ENCODE assay signal across 17 cellular contexts in genomic region chr20:45867129-45867810, GRCh38. TPM values are rescaled to one million over a fixed set of nuclear protein-coding genes. Genes with fewer than 3 reads are reported as not detected.
A peak's percentile ranks its signal among the peaks of the same experiment; 100 is the strongest.
DNase-seq lines count a peak whose midpoint lies in the region; ATAC-seq, FAIRE-seq and TF ChIP-seq lines count a peak whose summit lies in the region.
"Had no signal": no experiment of that assay in that cellular context is flagged by ENCODE, and none has a peak within 500 bp of the region (broad histone marks: within the 10 kb centered on the region; RNA-seq: fewer than 3 reads in every experiment).

No MANE protein-coding gene starts in this region.

- 63% methylated on average over 6 of the region's 6 CpGs for WGBS in HepG2 (ENCODE audit: low lambda C conversion rate)

- no peaks in the 10 kb centered on the region for H3K9me3 ChIP-seq in HepG2 (ENCODE audit: low read length)
- no peaks in the 10 kb centered on the region for H3K9me3 ChIP-seq in CD8-positive, alpha-beta memory T cell (ENCODE audit: low read length)
- H3K9me3 ChIP-seq: right atrium auricular region had no signal

- no peaks in the 10 kb centered on the region for H3K36me3 ChIP-seq in HepG2 (replicated peaks in 1 of 2; ENCODE audit: control insufficient read depth in 1 of 2, insufficient read depth in 2 of 2, low read length in 2 of 2)
- H3K36me3 ChIP-seq in CD8-positive, alpha-beta memory T cell (ENCODE audit: insufficient read depth, low read length) = no peaks in the 10 kb centered on the region
- H3K36me3 ChIP-seq: right atrium auricular region had no signal

- no peak for TF ChIP-seq CTCF in HepG2 (CRISPR knock-in tag; IDR thresholded peaks at IDR 0.05)

- H3K9me3 Mint-ChIP-seq in CD8-positive, alpha-beta memory T cell = no peaks in the 10 kb centered on the region
- H3K9me3 Mint-ChIP-seq: activated CD4-positive, alpha-beta T cell treated with anti-CD3 and anti-CD28 coated beads, Interleukin-2, amount 10 ng/mL, durations not matched to agents 24 days and 14 days; nephron progenitor cell had no signal

- peak overlapping the region; percentile 24 for H2AFZ ChIP-seq in HepG2 (ENCODE audit: low read length)

- POLR2A ChIA-PET in HepG2 (lab: Yijun Ruan, JAX) = interaction anchor here (1.9 to 4.4 kb wide), 2 partner anchors 14 to 24 kb away, joined by 5 to 24 read pairs; partner anchors contain the start of genes CTSA, NEURL2 and ZSWIM1
- POLR2A ChIA-PET in CD8-positive, alpha-beta memory T cell (lab: Charles Lee) = interaction anchor here (0.7 to 0.8 kb wide), 2 partner anchors 11 to 48 kb away, joined by 3 to 6 read pairs; no protein-coding TSS in a partner anchor

- in situ Hi-C loops in HepG2 (cut with HindIII; ENCODE audit: extremely low pct_ligation_motif_present, low pct_unique_long_range_greater_than_20kb) = no loop called here

- peak; percentile 31; the same call in 2 of the 3 replicates for ATAC-seq in HepG2
- ATAC-seq in GM19452 (IDR thresholded peaks at IDR 0.05; ENCODE audit: unreplicated experiment) = no peak
- ATAC-seq: left lobe of liver had no signal

- H3K36me3 Mint-ChIP-seq in CD8-positive, alpha-beta memory T cell = peaks cover 0 to 6% (median 4%) of the 10 kb centered on the region in 3 donors

- no peaks in the 10 kb centered on the region for H3K79me2 ChIP-seq in HepG2 (ENCODE audit: insufficient read depth, low read length)

- intact Hi-C loops in HepG2 (cut with micrococcal nuclease; ENCODE audit: unreplicated experiment) = no loop called here

- no peaks in the 10 kb centered on the region for H3K27me3 ChIP-seq in HepG2 (ENCODE audit: control insufficient read depth in 1 of 2, insufficient read depth in 2 of 2, low read length in 2 of 2)
- no peaks in the 10 kb centered on the region for H3K27me3 ChIP-seq in CD8-positive, alpha-beta memory T cell (ENCODE audit: insufficient read depth, low read length, poor library complexity, severe bottlenecking)
- H3K27me3 ChIP-seq: right atrium auricular region had no signal

- H3K4me3 Mint-ChIP-seq in CD8-positive, alpha-beta memory T cell = no peak overlapping the region
- H3K4me3 Mint-ChIP-seq: activated CD4-positive, alpha-beta T cell treated with anti-CD3 and anti-CD28 coated beads, Interleukin-2, amount 10 ng/mL, durations not matched to agents 24 days and 14 days; nephron progenitor cell had no signal

- FAIRE-seq in HepG2 (lab: Jason Lieb, UNC) = no peak
- FAIRE-seq: colon had no signal

- H3K27me3 Mint-ChIP-seq in CD8-positive, alpha-beta memory T cell = no peaks in the 10 kb centered on the region
- H3K27me3 Mint-ChIP-seq: activated CD4-positive, alpha-beta T cell treated with anti-CD3 and anti-CD28 coated beads, Interleukin-2, amount 10 ng/mL, durations not matched to agents 24 days and 14 days had no signal

- CTCF ChIA-PET in HepG2 (lab: Yijun Ruan, JAX; ENCODE audit: low intra/inter-chr PET ratio, low total read pairs) = no interaction called here
- CTCF ChIA-PET in CD8-positive, alpha-beta memory T cell (lab: Charles Lee) = interaction anchor here (1.0 to 1.1 kb wide), 2 partner anchors 25 to 43 kb away, joined by 3 to 4 read pairs; no protein-coding TSS in a partner anchor

- H3K4me2 ChIP-seq in HepG2 (ENCODE audit: low read depth, low read length) = peak overlapping the region; percentile 41

- no peaks in the 10 kb centered on the region for H3K4me1 Mint-ChIP-seq in CD8-positive, alpha-beta memory T cell
- H3K4me1 Mint-ChIP-seq: activated CD4-positive, alpha-beta T cell treated with anti-CD3 and anti-CD28 coated beads, Interleukin-2, amount 10 ng/mL, durations not matched to agents 24 days and 14 days had no signal

- BruUV-seq in HepG2 (replicated peaks; lab: Mats Ljungman, UMichigan) = no TSS peak

- no peak overlapping the region for H3K9ac ChIP-seq in HepG2 (ENCODE audit: insufficient read depth, low read depth, low read length)

- no peak for TF ChIP-seq RAD21 in HepG2 (CRISPR knock-in tag; IDR thresholded peaks at IDR 0.05)

- no peak for TF ChIP-seq POLR2A in HepG2 (IDR thresholded peaks at IDR 0.05; ENCODE audit: insufficient read depth in 1 of 2, low read depth in 2 of 2, low read length in 2 of 2)

- TF ChIP-seq EP300 in HepG2 (IDR thresholded peaks at IDR 0.05; ENCODE audit: low read depth in 2 of 2, low read length in 2 of 2) (no peak), HepG2 (CRISPR knock-in tag; IDR thresholded peaks at IDR 0.05; ENCODE audit: borderline replicate concordance) (no peak)

- peak overlapping the region; percentile 24 for H3K27ac ChIP-seq in HepG2 (ENCODE audit: extremely low read length, insufficient read depth, low read length)
- no peak overlapping the region for H3K27ac ChIP-seq in CD8-positive, alpha-beta memory T cell (ENCODE audit: low read depth, low read length)
- H3K27ac ChIP-seq: right atrium auricular region had no signal

- H3K4me3 ChIP-seq in HepG2 (replicated peaks in 1 of 3; ENCODE audit: insufficient read depth in 1 of 3, low read depth in 2 of 3, low read length in 3 of 3) = no peak overlapping the region
- no peak overlapping the region for H3K4me3 ChIP-seq in CD8-positive, alpha-beta memory T cell (ENCODE audit: low read length)
- H3K4me3 ChIP-seq: right atrium auricular region had no signal

- H3K27ac Mint-ChIP-seq in CD8-positive, alpha-beta memory T cell = no peak overlapping the region
- H3K27ac Mint-ChIP-seq: activated CD4-positive, alpha-beta T cell treated with anti-CD3 and anti-CD28 coated beads, Interleukin-2, amount 10 ng/mL, durations not matched to agents 24 days and 14 days; nephron progenitor cell had no signal

- DNase-seq in OCI-M1 (lab: John Stamatoyannopoulos, UW) (peak; percentile 22), HepG2 (ENCODE audit: low spot score) (no peak)
- DNase-seq in CD8-positive, alpha-beta memory T cell = no peak
- DNase-seq: activated CD4-positive, alpha-beta T cell treated with anti-CD3 and anti-CD28 coated beads, Interleukin-2, amount 10 ng/mL, durations not matched to agents 24 days and 14 days; activated T-cell treated with anti-CD3 and anti-CD28 coated beads, Interleukin-2, amount 50 U/mL, for 48 hours; DMS 273 treated with DMSO at 0.1 percent for 48 hours; erythroblast; Kasumi-1; NCI-H1694 treated with DMSO at 0.1 percent for 48 hours; NCI-H524; nephron progenitor cell; RPMI8226; stimulated activated naive CD4-positive, alpha-beta T cell treated with Interleukin-2 at 50 U/mL for 16 hours had no signal

- H4K20me1 ChIP-seq in HepG2 (ENCODE audit: insufficient read depth, low read length) = no peaks in the 10 kb centered on the region

- H3K4me1 ChIP-seq in HepG2 (ENCODE audit: insufficient read depth, low read length) = peaks cover 66% of the 10 kb centered on the region
- no peaks in the 10 kb centered on the region for H3K4me1 ChIP-seq in CD8-positive, alpha-beta memory T cell (ENCODE audit: insufficient read depth, low read length)
- H3K4me1 ChIP-seq: right atrium auricular region had no signal

RNA-seq across cellular contexts. Expression of gene ZSWIM3, which starts 9.9 kb away (rescaled TPM):
- total RNA-seq in HepG2 (2016; rRNA removed; fragmentation: Illumina TruSeq; extraction: Trizol) = 5.8 and 7.3 TPM in 2 replicates
- 0.81 and 1.2 TPM in 2 replicates for total RNA-seq in HepG2 (2016; cell fraction: cytosol; rRNA removed; fragmentation: Illumina TruSeq; extraction: Trizol; ENCODE audit: low read depth)
- total RNA-seq in HepG2 (2016; cell fraction: insoluble cytoplasmic fraction; rRNA removed; fragmentation: Illumina TruSeq; extraction: Trizol) = 5.4 and 6.5 TPM in 2 replicates
- 2.4 and 2.6 TPM in 2 replicates for total RNA-seq in HepG2 (2016; cell fraction: membrane; rRNA removed; fragmentation: Illumina TruSeq; extraction: Trizol)
- 3.2 and 3.8 TPM in 2 replicates for total RNA-seq in HepG2 (2016; cell fraction: nucleus; rRNA removed; fragmentation: Illumina TruSeq; extraction: Trizol)
- polyA plus RNA-seq in HepG2 (2011; rRNA removed) = 5.2 and 7.1 TPM in 2 replicates
- 5.2 and 6.1 TPM in 2 replicates for polyA plus RNA-seq in HepG2 (2011; cell fraction: cytosol; rRNA removed)
- polyA plus RNA-seq in HepG2 (2011; cell fraction: nucleus; rRNA removed) = 3.7 and 5.1 TPM in 2 replicates
- 3.8 and 4.3 TPM in 2 replicates for polyA plus RNA-seq in HepG2 (2012)
- 0.27 and 0.34 TPM in 2 replicates for polyA plus RNA-seq in HepG2 (2016; cell fraction: cytosol; fragmentation: Illumina TruSeq; extraction: Trizol; ENCODE audit: low read depth)
- 3.5 and 4.2 TPM in 2 replicates for polyA plus RNA-seq in HepG2 (2016; cell fraction: insoluble cytoplasmic fraction; fragmentation: Illumina TruSeq; extraction: Trizol; ENCODE audit: low read depth)
- 0.60 and 1.0 TPM in 2 replicates for polyA plus RNA-seq in HepG2 (2016; cell fraction: membrane; fragmentation: Illumina TruSeq; extraction: Trizol; ENCODE audit: low read depth)
- polyA plus RNA-seq in HepG2 (2016; cell fraction: nucleus; fragmentation: Illumina TruSeq; extraction: Trizol; ENCODE audit: insufficient read depth, low read depth) = 4.9 and 5.3 TPM in 2 replicates
- polyA minus RNA-seq in HepG2 (2011; rRNA and poly(A)+ RNA removed; ENCODE audit: low replicate concordance) = 18.3 and 18.9 TPM in 2 replicates
- polyA minus RNA-seq in HepG2 (2011; cell fraction: cytosol; rRNA and poly(A)+ RNA removed) = 6.0 and 8.8 TPM in 2 replicates
- 3.6 and 5.2 TPM in 2 replicates for polyA minus RNA-seq in HepG2 (2011; cell fraction: nucleus; rRNA and poly(A)+ RNA removed)
- total RNA-seq in CD8-positive, alpha-beta memory T cell = 1 to 10 TPM; 5.9 to 6.5 TPM
- polyA plus RNA-seq in CD8-positive, alpha-beta memory T cell = 2.0 TPM

RNA-seq across cellular contexts. Expression of gene ACOT8, which starts 10.1 kb away (rescaled TPM):
- total RNA-seq in HepG2 (2016; rRNA removed; fragmentation: Illumina TruSeq; extraction: Trizol) = 31.4 and 39.1 TPM in 2 replicates
- total RNA-seq in HepG2 (2016; cell fraction: cytosol; rRNA removed; fragmentation: Illumina TruSeq; extraction: Trizol; ENCODE audit: low read depth) = 13.6 and 16.0 TPM in 2 replicates
- total RNA-seq in HepG2 (2016; cell fraction: insoluble cytoplasmic fraction; rRNA removed; fragmentation: Illumina TruSeq; extraction: Trizol) = 30.3 and 38.0 TPM in 2 replicates
- total RNA-seq in HepG2 (2016; cell fraction: membrane; rRNA removed; fragmentation: Illumina TruSeq; extraction: Trizol) = 19.0 and 20.4 TPM in 2 replicates
- total RNA-seq in HepG2 (2016; cell fraction: nucleus; rRNA removed; fragmentation: Illumina TruSeq; extraction: Trizol) = 17.7 and 20.1 TPM in 2 replicates
- polyA plus RNA-seq in HepG2 (2011; rRNA removed) = 45.5 and 54.4 TPM in 2 replicates
- polyA plus RNA-seq in HepG2 (2011; cell fraction: cytosol; rRNA removed) = 50.4 and 73.4 TPM in 2 replicates
- polyA plus RNA-seq in HepG2 (2011; cell fraction: nucleus; rRNA removed) = 70.1 and 71.8 TPM in 2 replicates
- 16.3 and 20.3 TPM in 2 replicates for polyA plus RNA-seq in HepG2 (2012)
- polyA plus RNA-seq in HepG2 (2016; cell fraction: cytosol; fragmentation: Illumina TruSeq; extraction: Trizol; ENCODE audit: low read depth) = 11.4 and 13.6 TPM in 2 replicates
- polyA plus RNA-seq in HepG2 (2016; cell fraction: insoluble cytoplasmic fraction; fragmentation: Illumina TruSeq; extraction: Trizol; ENCODE audit: low read depth) = 33.1 and 35.2 TPM in 2 replicates
- 13.3 and 16.5 TPM in 2 replicates for polyA plus RNA-seq in HepG2 (2016; cell fraction: membrane; fragmentation: Illumina TruSeq; extraction: Trizol; ENCODE audit: low read depth)
- 27.1 and 29.1 TPM in 2 replicates for polyA plus RNA-seq in HepG2 (2016; cell fraction: nucleus; fragmentation: Illumina TruSeq; extraction: Trizol; ENCODE audit: insufficient read depth, low read depth)
- 60.4 and 71.0 TPM in 2 replicates for polyA minus RNA-seq in HepG2 (2011; rRNA and poly(A)+ RNA removed; ENCODE audit: low replicate concordance)
- 13.3 and 13.7 TPM in 2 replicates for polyA minus RNA-seq in HepG2 (2011; cell fraction: cytosol; rRNA and poly(A)+ RNA removed)
- polyA minus RNA-seq in HepG2 (2011; cell fraction: nucleus; rRNA and poly(A)+ RNA removed) = 30.1 and 36.4 TPM in 2 replicates
- total RNA-seq in CD8-positive, alpha-beta memory T cell = 10 to 100 TPM; 27.1 to 27.3 TPM
- polyA plus RNA-seq in CD8-positive, alpha-beta memory T cell = 41.0 TPM

RNA-seq across cellular contexts. Expression of gene ZSWIM1, which starts 13.8 kb away (rescaled TPM):
- 11.7 and 16.5 TPM in 2 replicates for total RNA-seq in HepG2 (2016; rRNA removed; fragmentation: Illumina TruSeq; extraction: Trizol)
- 3.2 and 3.6 TPM in 2 replicates for total RNA-seq in HepG2 (2016; cell fraction: cytosol; rRNA removed; fragmentation: Illumina TruSeq; extraction: Trizol; ENCODE audit: low read depth)
- 12.7 and 15.4 TPM in 2 replicates for total RNA-seq in HepG2 (2016; cell fraction: insoluble cytoplasmic fraction; rRNA removed; fragmentation: Illumina TruSeq; extraction: Trizol)
- 11.0 and 11.3 TPM in 2 replicates for total RNA-seq in HepG2 (2016; cell fraction: membrane; rRNA removed; fragmentation: Illumina TruSeq; extraction: Trizol)
- total RNA-seq in HepG2 (2016; cell fraction: nucleus; rRNA removed; fragmentation: Illumina TruSeq; extraction: Trizol) = 5.7 and 7.6 TPM in 2 replicates
- 9.0 and 9.5 TPM in 2 replicates for polyA plus RNA-seq in HepG2 (2011; rRNA removed)
- polyA plus RNA-seq in HepG2 (2011; cell fraction: cytosol; rRNA removed) = 7.0 and 7.5 TPM in 2 replicates
- polyA plus RNA-seq in HepG2 (2011; cell fraction: nucleus; rRNA removed) = 12.5 and 14.3 TPM in 2 replicates
- polyA plus RNA-seq in HepG2 (2012) = 10.5 and 11.2 TPM in 2 replicates
- polyA plus RNA-seq in HepG2 (2016; cell fraction: cytosol; fragmentation: Illumina TruSeq; extraction: Trizol; ENCODE audit: low read depth) = 2.1 TPM in 2 replicates
- 13.3 and 15.8 TPM in 2 replicates for polyA plus RNA-seq in HepG2 (2016; cell fraction: insoluble cytoplasmic fraction; fragmentation: Illumina TruSeq; extraction: Trizol; ENCODE audit: low read depth)
- 5.7 and 6.2 TPM in 2 replicates for polyA plus RNA-seq in HepG2 (2016; cell fraction: membrane; fragmentation: Illumina TruSeq; extraction: Trizol; ENCODE audit: low read depth)
- polyA plus RNA-seq in HepG2 (2016; cell fraction: nucleus; fragmentation: Illumina TruSeq; extraction: Trizol; ENCODE audit: insufficient read depth, low read depth) = 12.4 and 13.9 TPM in 2 replicates
- 41.6 and 51.8 TPM in 2 replicates for polyA minus RNA-seq in HepG2 (2011; rRNA and poly(A)+ RNA removed; ENCODE audit: low replicate concordance)
- polyA minus RNA-seq in HepG2 (2011; cell fraction: cytosol; rRNA and poly(A)+ RNA removed) = 12.9 and 15.0 TPM in 2 replicates
- 10.4 and 12.7 TPM in 2 replicates for polyA minus RNA-seq in HepG2 (2011; cell fraction: nucleus; rRNA and poly(A)+ RNA removed)
- total RNA-seq in CD8-positive, alpha-beta memory T cell = 10 to 100 TPM; 12.3 TPM
- polyA plus RNA-seq in CD8-positive, alpha-beta memory T cell = 2.1 TPM

RNA-seq across cellular contexts. Expression of gene SPATA25, which starts 20.2 kb away (rescaled TPM):
- total RNA-seq in HepG2 (2016; rRNA removed; fragmentation: Illumina TruSeq; extraction: Trizol) = 3.3 and 7.6 TPM in 2 replicates
- total RNA-seq in HepG2 (2016; cell fraction: cytosol; rRNA removed; fragmentation: Illumina TruSeq; extraction: Trizol; ENCODE audit: low read depth) = 0.35 and 0.40 TPM in 2 replicates
- 2.3 and 8.1 TPM in 2 replicates for total RNA-seq in HepG2 (2016; cell fraction: insoluble cytoplasmic fraction; rRNA removed; fragmentation: Illumina TruSeq; extraction: Trizol)
- 2.3 TPM in 2 replicates for total RNA-seq in HepG2 (2016; cell fraction: membrane; rRNA removed; fragmentation: Illumina TruSeq; extraction: Trizol)
- total RNA-seq in HepG2 (2016; cell fraction: nucleus; rRNA removed; fragmentation: Illumina TruSeq; extraction: Trizol) = 13.0 and 19.1 TPM in 2 replicates
- 4.8 and 8.9 TPM in 2 replicates for polyA plus RNA-seq in HepG2 (2011; rRNA removed)
- polyA plus RNA-seq in HepG2 (2011; cell fraction: cytosol; rRNA removed) = 1.8 and 3.7 TPM in 2 replicates
- polyA plus RNA-seq in HepG2 (2011; cell fraction: nucleus; rRNA removed) = 44.5 and 49.8 TPM in 2 replicates
- polyA plus RNA-seq in HepG2 (2012) = 2.1 and 3.2 TPM in 2 replicates
- 0.34 and 0.51 TPM in 2 replicates for polyA plus RNA-seq in HepG2 (2016; cell fraction: cytosol; fragmentation: Illumina TruSeq; extraction: Trizol; ENCODE audit: low read depth)
- 1.0 and 1.7 TPM in 2 replicates for polyA plus RNA-seq in HepG2 (2016; cell fraction: insoluble cytoplasmic fraction; fragmentation: Illumina TruSeq; extraction: Trizol; ENCODE audit: low read depth)
- polyA plus RNA-seq in HepG2 (2016; cell fraction: membrane; fragmentation: Illumina TruSeq; extraction: Trizol; ENCODE audit: low read depth) = 0.37 and 1.7 TPM in 2 replicates
- polyA plus RNA-seq in HepG2 (2016; cell fraction: nucleus; fragmentation: Illumina TruSeq; extraction: Trizol; ENCODE audit: insufficient read depth, low read depth) = 23.9 and 34.2 TPM in 2 replicates
- polyA minus RNA-seq in HepG2 (2011; rRNA and poly(A)+ RNA removed; ENCODE audit: low replicate concordance) = 3.0 and 7.4 TPM in 2 replicates
- 1.8 and 2.4 TPM in 2 replicates for polyA minus RNA-seq in HepG2 (2011; cell fraction: cytosol; rRNA and poly(A)+ RNA removed)
- polyA minus RNA-seq in HepG2 (2011; cell fraction: nucleus; rRNA and poly(A)+ RNA removed) = 19.0 and 20.9 TPM in 2 replicates
- 1 to 10 TPM in 1 of 2 experiments, under 1 TPM in 1; 0.98 to 1.9 TPM for total RNA-seq in CD8-positive, alpha-beta memory T cell
- polyA plus RNA-seq in CD8-positive, alpha-beta memory T cell = not detected

RNA-seq across cellular contexts. Expression of gene NEURL2, which starts 23.7 kb away (rescaled TPM):
- total RNA-seq in HepG2 (2016; rRNA removed; fragmentation: Illumina TruSeq; extraction: Trizol) = 4.1 and 9.7 TPM in 2 replicates
- 6.7 and 8.8 TPM in 2 replicates for total RNA-seq in HepG2 (2016; cell fraction: cytosol; rRNA removed; fragmentation: Illumina TruSeq; extraction: Trizol; ENCODE audit: low read depth)
- 6.0 and 9.5 TPM in 2 replicates for total RNA-seq in HepG2 (2016; cell fraction: insoluble cytoplasmic fraction; rRNA removed; fragmentation: Illumina TruSeq; extraction: Trizol)
- total RNA-seq in HepG2 (2016; cell fraction: membrane; rRNA removed; fragmentation: Illumina TruSeq; extraction: Trizol) = 7.3 and 9.1 TPM in 2 replicates
- total RNA-seq in HepG2 (2016; cell fraction: nucleus; rRNA removed; fragmentation: Illumina TruSeq; extraction: Trizol) = 14.4 and 18.5 TPM in 2 replicates
- 7.2 and 12.2 TPM in 2 replicates for polyA plus RNA-seq in HepG2 (2011; rRNA removed)
- 3.7 and 6.3 TPM in 2 replicates for polyA plus RNA-seq in HepG2 (2011; cell fraction: cytosol; rRNA removed)
- polyA plus RNA-seq in HepG2 (2011; cell fraction: nucleus; rRNA removed) = 57.9 and 58.9 TPM in 2 replicates
- 4.2 and 4.6 TPM in 2 replicates for polyA plus RNA-seq in HepG2 (2012)
- polyA plus RNA-seq in HepG2 (2016; cell fraction: cytosol; fragmentation: Illumina TruSeq; extraction: Trizol; ENCODE audit: low read depth) = 4.1 and 4.3 TPM in 2 replicates
- polyA plus RNA-seq in HepG2 (2016; cell fraction: insoluble cytoplasmic fraction; fragmentation: Illumina TruSeq; extraction: Trizol; ENCODE audit: low read depth) = 4.2 and 4.9 TPM in 2 replicates
- 3.9 and 4.0 TPM in 2 replicates for polyA plus RNA-seq in HepG2 (2016; cell fraction: membrane; fragmentation: Illumina TruSeq; extraction: Trizol; ENCODE audit: low read depth)
- 18.5 and 19.4 TPM in 2 replicates for polyA plus RNA-seq in HepG2 (2016; cell fraction: nucleus; fragmentation: Illumina TruSeq; extraction: Trizol; ENCODE audit: insufficient read depth, low read depth)
- 1.3 and 16.0 TPM in 2 replicates for polyA minus RNA-seq in HepG2 (2011; rRNA and poly(A)+ RNA removed; ENCODE audit: low replicate concordance)
- polyA minus RNA-seq in HepG2 (2011; cell fraction: cytosol; rRNA and poly(A)+ RNA removed) = 1.9 and 2.1 TPM in 2 replicates
- polyA minus RNA-seq in HepG2 (2011; cell fraction: nucleus; rRNA and poly(A)+ RNA removed) = 24.2 and 27.4 TPM in 2 replicates
- total RNA-seq in CD8-positive, alpha-beta memory T cell = 1 to 10 TPM; 2.7 to 2.8 TPM
- 0.94 TPM for polyA plus RNA-seq in CD8-positive, alpha-beta memory T cell
